Comparison of ENCODE assay signal across 8 cellular contexts in the genomic region with DNA sequence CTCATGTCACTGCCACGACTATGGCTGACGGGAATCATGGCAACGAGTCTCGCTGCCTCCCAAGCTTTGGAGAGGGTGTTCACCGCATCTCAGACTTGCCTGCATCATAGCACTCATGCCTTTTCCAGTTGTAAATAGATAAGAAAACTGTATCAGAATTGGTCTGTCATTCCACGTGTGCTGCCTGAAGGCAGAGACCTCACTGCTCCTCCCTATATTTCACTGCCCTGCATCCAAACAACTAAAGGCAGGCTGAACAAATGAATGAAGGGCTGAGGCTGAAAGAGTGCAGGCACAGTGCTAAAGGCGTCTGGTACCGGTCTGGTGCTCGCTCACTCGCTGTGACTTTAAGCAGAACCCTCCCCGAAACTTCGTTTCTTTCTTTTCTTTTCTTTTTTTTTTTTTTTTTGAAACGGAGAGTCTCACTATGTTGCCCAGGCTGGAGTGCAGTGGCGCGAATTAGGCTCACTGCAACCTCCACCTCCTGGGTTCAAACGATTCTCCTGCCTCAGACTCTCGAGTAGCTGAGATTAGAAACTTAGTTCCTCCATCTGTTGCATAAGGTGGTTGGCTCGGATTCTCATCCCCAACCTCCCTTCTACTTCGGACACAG. TPM values are rescaled to one million over a fixed set of nuclear protein-coding genes. Genes with fewer than 3 reads are reported as not detected.
DNase-seq lines count a peak whose midpoint lies in the region; ATAC-seq, FAIRE-seq and TF ChIP-seq lines count a peak whose summit lies in the region.

No MANE protein-coding gene starts in this region.

- peak overlapping the region; percentile 98 for H2AFZ ChIP-seq in keratinocyte (ENCODE audit: control insufficient read depth, low read length)

- no peaks in the 10 kb centered on the region for H4K20me1 ChIP-seq in keratinocyte (ENCODE audit: control insufficient read depth, extremely low read depth, insufficient read depth, low read length)

- FAIRE-seq in keratinocyte (lab: Jason Lieb, UNC), result no peak

- H3K4me1 ChIP-seq in keratinocyte (ENCODE audit: control insufficient read depth, extremely low read depth, insufficient read depth, low read length) (peaks cover 8% of the 10 kb centered on the region), thoracic aorta (ENCODE audit: control insufficient read depth in 1 of 2, low read depth in 2 of 2) (peaks cover 15 to 34% of the 10 kb centered on the region in 2 donors)

- H3K27ac ChIP-seq in keratinocyte (ENCODE audit: control insufficient read depth, insufficient read depth, low read length) (peak overlapping the region; percentile 25), thoracic aorta (peak overlapping the region; percentile 41 to 60)

- no peaks in the 10 kb centered on the region for H3K36me3 ChIP-seq in keratinocyte (ENCODE audit: control insufficient read depth in 2 of 2, extremely low read depth in 1 of 2, insufficient read depth in 2 of 2, low read length in 2 of 2)
- peaks cover under 1% of the 10 kb centered on the region for H3K36me3 ChIP-seq in thoracic aorta

- H3K9ac ChIP-seq in keratinocyte (ENCODE audit: control insufficient read depth, extremely low read depth, insufficient read depth, low read length), result peak overlapping the region; percentile 83

- peak overlapping the region; percentile 83 for H3K4me2 ChIP-seq in keratinocyte (ENCODE audit: control insufficient read depth, extremely low read depth, insufficient read depth, low read depth, low read length)

- peak overlapping the region; percentile 68 for H3K4me3 ChIP-seq in GM12864 (ENCODE audit: low read depth, low read length)
- peak overlapping the region; percentile 64 to 92 (median 89) for H3K4me3 ChIP-seq in keratinocyte (ENCODE audit: control insufficient read depth in 2 of 3, extremely low read depth in 1 of 3, insufficient read depth in 2 of 3, low read depth in 1 of 3, low read length in 3 of 3)
- peak overlapping the region; percentile 94 for H3K4me3 ChIP-seq in thoracic aorta

- dilution Hi-C loops in keratinocyte (cut with MboI; ENCODE audit: extremely low pct_ligation_motif_present, low sequenced_read_pairs), result no loop called here

- H3K27me3 ChIP-seq in keratinocyte (ENCODE audit: control insufficient read depth, extremely low read depth, insufficient read depth, low read length) (no peaks in the 10 kb centered on the region), thoracic aorta (replicated peaks; ENCODE audit: insufficient read depth) (no peaks in the 10 kb centered on the region)

- DNase-seq in GM12864 (ENCODE audit: low read depth), result no peak
- DNase-seq in activated naive CD8-positive, alpha-beta T cell treated with anti-CD3 and anti-CD28 coated beads for 36 hours, result no peak
- DNase-seq in keratinocyte (ENCODE audit: low read depth, low spot score), result no peak
- DNase-seq in thoracic aorta (ENCODE audit: low spot score), result no peak
- DNase-seq in activated CD4-positive, alpha-beta T cell treated with anti-CD3 and anti-CD28 coated beads, Interleukin-2, amount 50 U/mL, for 48 hours, result no peak
- DNase-seq in GM19238 (ENCODE audit: insufficient read length, low spot score), result no peak

- peaks cover 14% of the 10 kb centered on the region for H3K36me3 Mint-ChIP-seq in activated naive CD8-positive, alpha-beta T cell treated with anti-CD3 and anti-CD28 coated beads for 36 hours

- no peaks in the 10 kb centered on the region for H3K27me3 Mint-ChIP-seq in activated naive CD8-positive, alpha-beta T cell treated with anti-CD3 and anti-CD28 coated beads for 36 hours

- ATAC-seq in HG02884 (IDR thresholded peaks at IDR 0.05; ENCODE audit: unreplicated experiment) (peak; percentile 4), thoracic aorta (ENCODE audit: insufficient number of reproducible peaks, low FRiP score, low read depth) (no peak), HG02885 (IDR thresholded peaks at IDR 0.05; ENCODE audit: poor library complexity, unreplicated experiment) (no peak)

- H3K9me3 Mint-ChIP-seq in activated naive CD8-positive, alpha-beta T cell treated with anti-CD3 and anti-CD28 coated beads for 36 hours, result no peaks in the 10 kb centered on the region

- H3K27ac Mint-ChIP-seq in activated naive CD8-positive, alpha-beta T cell treated with anti-CD3 and anti-CD28 coated beads for 36 hours, result peak overlapping the region; percentile 93

- no peak for TF ChIP-seq CTCF in GM12864 (IDR thresholded peaks at IDR 0.05; ENCODE audit: low read depth, low read length, missing control alignments)
- no peak for TF ChIP-seq CTCF in keratinocyte (optimal IDR thresholded peaks at IDR 0.05 in 1 of 3, IDR thresholded peaks at IDR 0.05 in 1 of 3, conservative IDR thresholded peaks at IDR 0.05 in 1 of 3; ENCODE audit: extremely low read depth in 1 of 3, insufficient read depth in 2 of 3, low read length in 3 of 3)
- TF ChIP-seq CTCF in thoracic aorta (IDR thresholded peaks at IDR 0.05), result no peak

- H3K9me3 ChIP-seq in keratinocyte (ENCODE audit: control insufficient read depth, low read depth, low read length), result no peaks in the 10 kb centered on the region
- no peaks in the 10 kb centered on the region for H3K9me3 ChIP-seq in thoracic aorta

- peaks cover 8% of the 10 kb centered on the region for H3K79me2 ChIP-seq in keratinocyte (ENCODE audit: control insufficient read depth, insufficient read depth, low read length)

- H3K4me3 Mint-ChIP-seq in activated naive CD8-positive, alpha-beta T cell treated with anti-CD3 and anti-CD28 coated beads for 36 hours, result peak overlapping the region; percentile 99

- no peaks in the 10 kb centered on the region for H3K9me1 ChIP-seq in keratinocyte (ENCODE audit: control insufficient read depth, extremely low read depth, insufficient read depth, low read length)

- H3K4me1 Mint-ChIP-seq in activated naive CD8-positive, alpha-beta T cell treated with anti-CD3 and anti-CD28 coated beads for 36 hours, result peaks cover 20% of the 10 kb centered on the region

RNA-seq across cellular contexts. Expression of gene EIF2B3, which starts 0.5 kb away (rescaled TPM):
- total RNA-seq in activated naive CD8-positive, alpha-beta T cell treated with anti-CD3 and anti-CD28 coated beads for 36 hours, result 10 to 100 TPM; 50.4 to 50.8 TPM
- 29.3 to 46.7 TPM (median 35.2 TPM) in 3 replicates for polyA plus RNA-seq in keratinocyte
- 19.7 TPM for polyA plus RNA-seq in keratinocyte (2011; ENCODE audit: low read depth)
- 28.2 and 38.1 TPM in 2 replicates for polyA plus RNA-seq in keratinocyte (2011; cell fraction: cytosol; rRNA removed)
- polyA plus RNA-seq in keratinocyte (2011; cell fraction: nucleus; rRNA removed), result 26.1 and 29.4 TPM in 2 replicates
- polyA plus RNA-seq in keratinocyte (2012; ENCODE audit: low replicate concordance), result 21.5 and 28.6 TPM in 2 replicates
- 12.1 to 58.2 TPM (median 18.5 TPM) in 3 replicates for polyA minus RNA-seq in keratinocyte
- polyA minus RNA-seq in keratinocyte (2011; cell fraction: cytosol; rRNA and poly(A)+ RNA removed), result 19.4 TPM
- 21.4 and 31.3 TPM in 2 replicates for polyA minus RNA-seq in keratinocyte (2011; cell fraction: nucleus; rRNA and poly(A)+ RNA removed)
- 10 to 100 TPM; 26.4 to 33.8 TPM for total RNA-seq in thoracic aorta

RNA-seq across cellular contexts. Expression of gene HECTD3, which starts 25.3 kb away (rescaled TPM):
- total RNA-seq in activated naive CD8-positive, alpha-beta T cell treated with anti-CD3 and anti-CD28 coated beads for 36 hours, result 10 to 100 TPM; 23.4 to 23.5 TPM
- 28.1 to 38.2 TPM (median 34.9 TPM) in 3 replicates for polyA plus RNA-seq in keratinocyte
- 18.6 TPM for polyA plus RNA-seq in keratinocyte (2011; ENCODE audit: low read depth)
- 29.1 and 35.1 TPM in 2 replicates for polyA plus RNA-seq in keratinocyte (2011; cell fraction: cytosol; rRNA removed)
- polyA plus RNA-seq in keratinocyte (2011; cell fraction: nucleus; rRNA removed), result 71.8 and 72.6 TPM in 2 replicates
- polyA plus RNA-seq in keratinocyte (2012; ENCODE audit: low replicate concordance), result 21.5 and 28.9 TPM in 2 replicates
- 51.7 to 64.3 TPM (median 52.0 TPM) in 3 replicates for polyA minus RNA-seq in keratinocyte
- polyA minus RNA-seq in keratinocyte (2011; cell fraction: cytosol; rRNA and poly(A)+ RNA removed), result 43.5 TPM
- 20.3 and 23.7 TPM in 2 replicates for polyA minus RNA-seq in keratinocyte (2011; cell fraction: nucleus; rRNA and poly(A)+ RNA removed)
- 10 to 100 TPM; 40.4 to 66.3 TPM for total RNA-seq in thoracic aorta

RNA-seq across cellular contexts. Expression of gene UROD, which starts 26.2 kb away (rescaled TPM):
- total RNA-seq in activated naive CD8-positive, alpha-beta T cell treated with anti-CD3 and anti-CD28 coated beads for 36 hours, result 100 to 1,000 TPM; 158 to 164 TPM
- 157 to 212 TPM (median 174 TPM) in 3 replicates for polyA plus RNA-seq in keratinocyte
- 24.1 TPM for polyA plus RNA-seq in keratinocyte (2011; ENCODE audit: low read depth)
- 179 and 214 TPM in 2 replicates for polyA plus RNA-seq in keratinocyte (2011; cell fraction: cytosol; rRNA removed)
- 191 and 217 TPM in 2 replicates for polyA plus RNA-seq in keratinocyte (2011; cell fraction: nucleus; rRNA removed)
- polyA plus RNA-seq in keratinocyte (2012; ENCODE audit: low replicate concordance), result 46.3 and 122 TPM in 2 replicates
- polyA minus RNA-seq in keratinocyte, result 122 to 185 TPM (median 158 TPM) in 3 replicates
- 86.1 TPM for polyA minus RNA-seq in keratinocyte (2011; cell fraction: cytosol; rRNA and poly(A)+ RNA removed)
- 36.7 and 50.2 TPM in 2 replicates for polyA minus RNA-seq in keratinocyte (2011; cell fraction: nucleus; rRNA and poly(A)+ RNA removed)
- total RNA-seq in thoracic aorta, result 10 to 100 TPM; 32.7 to 67.4 TPM
